ENCODE assay signal across 22 cellular contexts in the genomic region with DNA sequence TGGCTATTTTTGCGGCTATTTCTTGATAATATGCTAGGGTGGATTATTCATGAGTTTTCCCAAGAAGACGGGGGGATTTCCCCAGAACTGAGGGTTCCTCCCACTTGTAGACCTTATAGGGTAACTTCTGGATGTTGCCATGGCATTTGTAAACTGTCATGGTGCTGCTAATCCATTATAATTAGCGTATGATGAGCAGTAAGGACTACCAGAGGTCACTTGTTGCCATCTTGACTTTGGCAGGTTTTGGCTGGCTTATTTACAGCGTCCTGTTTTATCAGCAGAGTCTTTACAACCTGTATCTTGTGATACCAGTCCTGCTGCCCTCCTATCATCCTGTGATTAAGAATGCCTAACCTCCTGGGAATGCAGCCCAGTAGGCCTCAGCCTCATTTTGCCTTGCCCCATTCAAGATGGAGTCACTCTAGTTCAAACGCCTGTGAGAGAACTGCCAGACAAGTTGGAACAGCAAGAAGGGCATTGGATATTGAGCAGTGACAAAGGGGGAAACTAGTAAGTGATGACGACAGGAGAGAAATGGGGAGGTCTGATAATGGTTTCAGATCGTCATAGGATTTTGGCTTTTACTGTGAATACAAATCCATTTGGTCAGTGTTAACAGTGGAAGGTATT. TPM values are rescaled to one million over a fixed set of nuclear protein-coding genes. Genes with fewer than 3 reads are reported as not detected.
DNase-seq lines count a peak whose midpoint lies in the region; ATAC-seq and TF ChIP-seq lines count a peak whose summit lies in the region.
"Had no signal": no experiment of that assay in that cellular context is flagged by ENCODE, and none has a peak within 500 bp of the region (broad histone marks: within the 10 kb centered on the region; RNA-seq: fewer than 3 reads in every experiment).

No MANE protein-coding gene starts in this region.

- peaks cover 94% of the 10 kb centered on the region for H3K36me3 Mint-ChIP-seq in activated T-cell treated with anti-CD3 and anti-CD28 coated beads, Interleukin-2, amount 50 U/mL, for 24 hours (ENCODE audit: low read depth)
- peaks cover 83% of the 10 kb centered on the region for H3K36me3 Mint-ChIP-seq in CD8-positive, alpha-beta T cell
- H3K36me3 Mint-ChIP-seq in HFFc6 (ENCODE audit: low read depth), result peaks cover 59% of the 10 kb centered on the region
- H3K36me3 Mint-ChIP-seq in dendritic cell treated with granulocyte-macrophage colony-stimulating factor and Interleukin-4, amounts not matched to agents 40 ng/mL and 50 ng/mL, for 4 days (ENCODE audit: low read depth), result peaks cover 92% of the 10 kb centered on the region

- no peaks in the 10 kb centered on the region for H3K9me3 ChIP-seq in CD8-positive, alpha-beta T cell (ENCODE audit: low read length)
- peaks cover 0 to under 1% (median 0%) of the 10 kb centered on the region in 4 donors for H3K9me3 ChIP-seq in Peyer's patch
- H3K9me3 ChIP-seq: SJCRH30 had no signal

- H3K4me3 Mint-ChIP-seq in activated T-cell treated with anti-CD3 and anti-CD28 coated beads, Interleukin-2, amount 50 U/mL, for 24 hours, result no peak overlapping the region
- H3K4me3 Mint-ChIP-seq in CD8-positive, alpha-beta T cell, result no peak overlapping the region
- H3K4me3 Mint-ChIP-seq in HFFc6, result no peak overlapping the region; the same call in 1 of the 2 replicates
- no peak overlapping the region for H3K4me3 Mint-ChIP-seq in dendritic cell treated with granulocyte-macrophage colony-stimulating factor and Interleukin-4, amounts not matched to agents 40 ng/mL and 50 ng/mL, for 4 days

- peaks cover 27% of the 10 kb centered on the region for H3K4me1 Mint-ChIP-seq in activated T-cell treated with anti-CD3 and anti-CD28 coated beads, Interleukin-2, amount 50 U/mL, for 24 hours (ENCODE audit: low read depth)
- no peaks in the 10 kb centered on the region for H3K4me1 Mint-ChIP-seq in CD8-positive, alpha-beta T cell (ENCODE audit: low read depth)
- H3K4me1 Mint-ChIP-seq in HFFc6 (ENCODE audit: low read depth), result peaks cover 32% of the 10 kb centered on the region
- H3K4me1 Mint-ChIP-seq in dendritic cell treated with granulocyte-macrophage colony-stimulating factor and Interleukin-4, amounts not matched to agents 40 ng/mL and 50 ng/mL, for 4 days (ENCODE audit: low read depth), result peaks cover 19% of the 10 kb centered on the region

- TF ChIP-seq POLR2A in Peyer's patch (IDR thresholded peaks at IDR 0.05), result no peak

- H3K27ac ChIP-seq in CD8-positive, alpha-beta T cell (ENCODE audit: low read depth, low read length), result no peak overlapping the region
- no peak overlapping the region for H3K27ac ChIP-seq in Peyer's patch
- H3K27ac ChIP-seq in dorsolateral prefrontal cortex, result no peak overlapping the region
- H3K27ac ChIP-seq: C4-2B, GM23248, SJCRH30 had no signal

- H3K27me3 Mint-ChIP-seq in activated T-cell treated with anti-CD3 and anti-CD28 coated beads, Interleukin-2, amount 50 U/mL, for 24 hours, result no peaks in the 10 kb centered on the region
- no peaks in the 10 kb centered on the region for H3K27me3 Mint-ChIP-seq in CD8-positive, alpha-beta T cell (ENCODE audit: low read depth)
- H3K27me3 Mint-ChIP-seq in HFFc6 (ENCODE audit: insufficient read depth), result peaks cover 2% of the 10 kb centered on the region; the same call in 1 of the 2 replicates
- no peaks in the 10 kb centered on the region for H3K27me3 Mint-ChIP-seq in dendritic cell treated with granulocyte-macrophage colony-stimulating factor and Interleukin-4, amounts not matched to agents 40 ng/mL and 50 ng/mL, for 4 days

- peaks cover 14% of the 10 kb centered on the region for H3K9me3 Mint-ChIP-seq in activated T-cell treated with anti-CD3 and anti-CD28 coated beads, Interleukin-2, amount 50 U/mL, for 24 hours
- H3K9me3 Mint-ChIP-seq in CD8-positive, alpha-beta T cell, result peaks cover 12% of the 10 kb centered on the region
- H3K9me3 Mint-ChIP-seq in HFFc6, result peaks cover 6% of the 10 kb centered on the region
- H3K9me3 Mint-ChIP-seq in dendritic cell treated with granulocyte-macrophage colony-stimulating factor and Interleukin-4, amounts not matched to agents 40 ng/mL and 50 ng/mL, for 4 days, result peaks cover 14% of the 10 kb centered on the region

- no peaks in the 10 kb centered on the region for H3K27me3 ChIP-seq in CD8-positive, alpha-beta T cell (ENCODE audit: insufficient read depth, low read length)
- no peaks in the 10 kb centered on the region for H3K27me3 ChIP-seq in Peyer's patch
- no peaks in the 10 kb centered on the region for H3K27me3 ChIP-seq in dorsolateral prefrontal cortex
- H3K27me3 ChIP-seq: SJCRH30 had no signal

- CTCF ChIA-PET in CD8-positive, alpha-beta T cell (lab: Charles Lee), result no interaction called here

- peak overlapping the region; percentile 4 for H3K27ac Mint-ChIP-seq in activated T-cell treated with anti-CD3 and anti-CD28 coated beads, Interleukin-2, amount 50 U/mL, for 24 hours
- peak overlapping the region; percentile 6 for H3K27ac Mint-ChIP-seq in CD8-positive, alpha-beta T cell
- H3K27ac Mint-ChIP-seq in HFFc6, result peak overlapping the region; percentile 50
- H3K27ac Mint-ChIP-seq in dendritic cell treated with granulocyte-macrophage colony-stimulating factor and Interleukin-4, amounts not matched to agents 40 ng/mL and 50 ng/mL, for 4 days, result peak overlapping the region; percentile 28

- intact Hi-C loops in CD8-positive, alpha-beta T cell (cut with DNase I, micrococcal nuclease), result no loop called here
- intact Hi-C loops in dendritic cell treated with granulocyte-macrophage colony-stimulating factor and Interleukin-4, amounts not matched to agents 40 ng/mL and 50 ng/mL, for 4 days (cut with micrococcal nuclease), result no loop called here
- intact Hi-C loops in dorsolateral prefrontal cortex (cut with DNase I), result no loop called here

- ATAC-seq in CD8-positive, alpha-beta T cell, result no peak

- DNase-seq in activated T-cell treated with anti-CD3 and anti-CD28 coated beads, Interleukin-2, amount 50 U/mL, for 24 hours, result no peak
- no peak for DNase-seq in activated T-cell treated with anti-CD3 and anti-CD28 coated beads for 4 hours
- DNase-seq in CD8-positive, alpha-beta T cell, result no peak
- DNase-seq in HFFc6, result no peak
- no peak for DNase-seq in Peyer's patch
- DNase-seq in dorsolateral prefrontal cortex, result no peak
- DNase-seq: GF-D8; HCEC 1CT; NCI-H1105; NCI-H1694; NCI-H2081; NCI-H2171; NCI-H345; NCI-H524; NCI-H774; NK-92 treated with Interleukin-12 subunit alpha and Interleukin-12 subunit beta, amount 100 ng/mL, for 24 hours; SJCRH30 had no signal

- peaks cover 27% of the 10 kb centered on the region for H3K36me3 ChIP-seq in CD8-positive, alpha-beta T cell (ENCODE audit: insufficient read depth, low read length)
- peaks cover 0 to 50% (median 0%) of the 10 kb centered on the region in 3 donors for H3K36me3 ChIP-seq in Peyer's patch

- no peak overlapping the region for H3K4me3 ChIP-seq in CD8-positive, alpha-beta T cell (ENCODE audit: low read depth, low read length)
- H3K4me3 ChIP-seq in Peyer's patch (no peak overlapping the region), dorsolateral prefrontal cortex (no peak overlapping the region)
- H3K4me3 ChIP-seq: GM23248, SJCRH30 had no signal

- TF ChIP-seq CTCF in CD8-positive, alpha-beta T cell (IDR thresholded peaks at IDR 0.05), result no peak
- no peak for TF ChIP-seq CTCF in HFFc6 (IDR thresholded peaks at IDR 0.05)
- TF ChIP-seq CTCF in Peyer's patch (IDR thresholded peaks at IDR 0.05), result no peak
- no peak for TF ChIP-seq CTCF in dorsolateral prefrontal cortex (IDR thresholded peaks at IDR 0.05 in 54 of 56, conservative IDR thresholded peaks at IDR 0.05 in 2 of 56; ENCODE audit: low read depth in 1 of 56, partially characterized antibody in 56 of 56)

- no peaks in the 10 kb centered on the region for H3K4me1 ChIP-seq in CD8-positive, alpha-beta T cell (ENCODE audit: insufficient read depth, low read length)
- no peaks in the 10 kb centered on the region for H3K4me1 ChIP-seq in Peyer's patch
- H3K4me1 ChIP-seq: SJCRH30 had no signal

- POLR2A ChIA-PET in CD8-positive, alpha-beta T cell (lab: Charles Lee), result no interaction called here

RNA-seq across cellular contexts. Expression of a gene that starts 34.2 kb away (rescaled TPM):
- total RNA-seq in CD8-positive, alpha-beta T cell, result 10 to 100 TPM; 67.8 to 76.8 TPM
- total RNA-seq in HFFc6 (2021; fragmentation: NEBNext Ultra II Directional; extraction: Animal tissue kit (Norgen Biotek cat#: 25700)), result 10 to 100 TPM; 33.8 to 44.1 (median 37.0) TPM
- 10 to 100 TPM; 45.7 to 82.1 (median 71.7) TPM for total RNA-seq in Peyer's patch
- total RNA-seq in dorsolateral prefrontal cortex, result 100 to 1,000 TPM in 1 of 120 experiments, 10 to 100 TPM in 119; 42.8 to 132 (median 64.0) TPM

RNA-seq across cellular contexts. Expression of a gene that starts 34.3 kb away (rescaled TPM):
- 1 to 10 TPM; 4.3 to 7.1 TPM for total RNA-seq in CD8-positive, alpha-beta T cell
- total RNA-seq in HFFc6 (2021; fragmentation: NEBNext Ultra II Directional; extraction: Animal tissue kit (Norgen Biotek cat#: 25700)), result 1 to 10 TPM; 6.6 to 8.5 (median 7.9) TPM
- total RNA-seq in Peyer's patch, result 10 to 100 TPM; 10.0 to 17.0 (median 14.1) TPM
- 10 to 100 TPM in 65 of 120 experiments, 1 to 10 TPM in 55; 4.4 to 16.7 (median 10.2) TPM for total RNA-seq in dorsolateral prefrontal cortex

RNA-seq across cellular contexts. Expression of a gene that starts 52.2 kb away (rescaled TPM):
- not detected for total RNA-seq in CD8-positive, alpha-beta T cell
- not detected for total RNA-seq in HFFc6 (2021; fragmentation: NEBNext Ultra II Directional; extraction: Animal tissue kit (Norgen Biotek cat#: 25700))
- total RNA-seq in Peyer's patch, result not detected
- total RNA-seq in dorsolateral prefrontal cortex, result 10 to 100 TPM in 10 of 120 experiments, 1 to 10 TPM in 110; 2.5 to 20.4 (median 6.8) TPM
- total RNA-seq: A172, HT1080, SJCRH30 had no signal
